In genomic region chr2:20193185-20193584, GRCh38 we compare ENCODE assay signal across 21 cellular contexts. TPM values are rescaled to one million over a fixed set of nuclear protein-coding genes. Genes with fewer than 3 reads are reported as not detected.
"Had no signal": no experiment of that assay in that cellular context is flagged by ENCODE, and none has a peak within 500 bp of the region (broad histone marks: within the 10 kb centered on the region; RNA-seq: fewer than 3 reads in every experiment).

No MANE protein-coding gene starts in this region.

- H3K4me3 ChIP-seq: gastrocnemius medialis, mucosa of descending colon, thoracic aorta had no signal

- H3K27me3 ChIP-seq: brain microvascular endothelial cell, gastrocnemius medialis had no signal

- H3K36me3 ChIP-seq: brain microvascular endothelial cell, gastrocnemius medialis, thoracic aorta had no signal

- H3K9me3 ChIP-seq: gastrocnemius medialis, mucosa of descending colon, thoracic aorta had no signal

- FAIRE-seq: colon, small intestine had no signal

- DNase-seq: activated CD4-positive, alpha-beta T cell treated with anti-CD3 and anti-CD28 coated beads for 1 hour; activated CD4-positive, alpha-beta T cell treated with anti-CD3 and anti-CD28 coated beads, Interleukin-2, amount 50 U/mL, for 1 hour; activated CD8-positive, alpha-beta T cell treated with anti-CD3 and anti-CD28 coated beads, Interleukin-2, amount 10 ng/mL, durations not matched to agents 7 days and 5 days; activated gamma-delta T cell; anterior cingulate cortex; brain microvascular endothelial cell; effector memory CD4-positive, alpha-beta T cell; gastrocnemius medialis; hippocampal formation; left ventricle myocardium superior; mesenchymal stem cell; mucosa of descending colon; occipital lobe; small intestine; stimulated activated CD4-positive, alpha-beta T cell treated with anti-CD3 and anti-CD28 coated beads, Interleukin-15, amount 100 ng/mL, for 24 hours; stimulated activated CD4-positive, alpha-beta T cell treated with anti-CD3 and anti-CD28 coated beads, Interleukin-2, amount 100 ng/mL, for 48 hours; stimulated activated CD8-positive, alpha-beta memory T cell treated with anti-CD3 and anti-CD28 coated beads, Interleukin-4, amount 100 ng/mL, for 48 hours; stimulated activated naive CD4-positive, alpha-beta T cell; SW 1271 had no signal

- H3K4me1 ChIP-seq: gastrocnemius medialis had no signal

- H3K27ac ChIP-seq: brain microvascular endothelial cell, gastrocnemius medialis, thoracic aorta had no signal

RNA-seq across cellular contexts. Expression of gene SDC1, which starts 31.7 kb away (rescaled TPM):
- total RNA-seq: activated CD8-positive, alpha-beta T cell treated with anti-CD3 and anti-CD28 coated beads, Interleukin-2, amount 10 ng/mL, durations not matched to agents 7 days and 5 days had no signal
